12 cellular contexts compared by ENCODE assay signal in genomic region chr7:28615091-28615490, GRCh38.
A peak's percentile ranks its signal among the peaks of the same experiment; 100 is the strongest.
DNase-seq lines count a peak whose midpoint lies in the region; ATAC-seq and TF ChIP-seq lines count a peak whose summit lies in the region.
"Had no signal": no experiment of that assay in that cellular context is flagged by ENCODE, and none has a peak within 500 bp of the region (broad histone marks: within the 10 kb centered on the region; RNA-seq: fewer than 3 reads in every experiment).

No MANE protein-coding gene starts in this region.

- intact Hi-C loops in A673 (cut with micrococcal nuclease; ENCODE audit: unreplicated experiment): no loop called here
- intact Hi-C loops in PC-3 (cut with micrococcal nuclease): no loop called here
- intact Hi-C loops in activated CD4-positive, alpha-beta T cell treated with anti-CD3 and anti-CD28 coated beads, Interleukin-2, amount 10 ng/mL, durations not matched to agents 24 days and 14 days (cut with micrococcal nuclease): no loop called here

- no peak overlapping the region for H3K9ac ChIP-seq in PC-3 (ENCODE audit: low read length)
- H3K9ac ChIP-seq: BLaER1 had no signal

- H3K27me3 ChIP-seq in A673 (replicated peaks; ENCODE audit: insufficient read depth, low read depth, low read length, poor library complexity) (no peaks in the 10 kb centered on the region), PC-3 (ENCODE audit: low read length) (no peaks in the 10 kb centered on the region), iPS DF 6.9 (ENCODE audit: control insufficient read depth, insufficient read depth, low read length) (no peaks in the 10 kb centered on the region)
- H3K27me3 ChIP-seq: BLaER1, uterus had no signal

- H3K27me3 Mint-ChIP-seq in activated CD4-positive, alpha-beta T cell treated with anti-CD3 and anti-CD28 coated beads, Interleukin-2, amount 10 ng/mL, durations not matched to agents 24 days and 14 days: no peaks in the 10 kb centered on the region
- H3K27me3 Mint-ChIP-seq: activated CD4-positive, alpha-beta memory T cell treated with anti-CD3 and anti-CD28 coated beads, Interleukin-2, amount 10 ng/mL, durations not matched to agents 7 days and 5 days had no signal

- H3K79me2 ChIP-seq in PC-3 (ENCODE audit: low read length): no peaks in the 10 kb centered on the region

- no peak overlapping the region for H2AFZ ChIP-seq in PC-3 (ENCODE audit: low read length)

- ATAC-seq in PC-3 (no peak), GM19395 (IDR thresholded peaks at IDR 0.05; ENCODE audit: unreplicated experiment) (no peak)

- TF ChIP-seq CTCF in A673 (conservative IDR thresholded peaks at IDR 0.05; ENCODE audit: low read depth, low read length) (peak; percentile 31; the same call in 1 of the 2 replicates), GM12874 (IDR thresholded peaks at IDR 0.05; ENCODE audit: insufficient read depth, low read depth, low read length) (peak; percentile 24; the same call in 1 of the 2 replicates), PC-3 (conservative IDR thresholded peaks at IDR 0.05; ENCODE audit: low read depth, low read length) (peak; percentile 47)

- H3K4me3 ChIP-seq in A673 (ENCODE audit: low read depth, low read length, poor library complexity, severe bottlenecking): no peak overlapping the region
- no peak overlapping the region for H3K4me3 ChIP-seq in PC-3 (ENCODE audit: low read length)
- no peak overlapping the region for H3K4me3 ChIP-seq in iPS DF 6.9 (ENCODE audit: low read length)
- H3K4me3 ChIP-seq: adrenal gland, BLaER1, uterus had no signal

- no peak overlapping the region for H3K4me3 Mint-ChIP-seq in activated CD4-positive, alpha-beta T cell treated with anti-CD3 and anti-CD28 coated beads, Interleukin-2, amount 10 ng/mL, durations not matched to agents 24 days and 14 days
- H3K4me3 Mint-ChIP-seq: activated CD4-positive, alpha-beta memory T cell treated with anti-CD3 and anti-CD28 coated beads, Interleukin-2, amount 10 ng/mL, durations not matched to agents 7 days and 5 days had no signal

- H3K4me2 ChIP-seq in PC-3 (ENCODE audit: low read length): no peak overlapping the region
- H3K4me2 ChIP-seq: BLaER1 had no signal

- H3K4me1 ChIP-seq in A673 (ENCODE audit: insufficient read depth, low read length, poor library complexity, severe bottlenecking): no peaks in the 10 kb centered on the region
- H3K4me1 ChIP-seq in PC-3 (ENCODE audit: insufficient read depth, low read length): peaks cover 26% of the 10 kb centered on the region
- no peaks in the 10 kb centered on the region for H3K4me1 ChIP-seq in iPS DF 6.9 (ENCODE audit: control insufficient read depth, insufficient read depth, low read length)
- H3K4me1 ChIP-seq: adrenal gland, uterus had no signal

- H3K36me3 ChIP-seq in A673 (ENCODE audit: insufficient read depth, low read length, poor library complexity, severe bottlenecking) (no peaks in the 10 kb centered on the region), PC-3 (ENCODE audit: low read depth, low read length) (no peaks in the 10 kb centered on the region), iPS DF 6.9 (ENCODE audit: control insufficient read depth, insufficient read depth, low read length) (no peaks in the 10 kb centered on the region)
- H3K36me3 ChIP-seq: adrenal gland, BLaER1, uterus had no signal

- no peaks in the 10 kb centered on the region for H3K9me2 ChIP-seq in PC-3 (replicated peaks; ENCODE audit: low read length)

- POLR2A ChIA-PET in A673 (lab: Charles Lee; ENCODE audit: low non-redundant PET): no interaction called here
- POLR2A ChIA-PET in PC-3 (lab: Charles Lee; ENCODE audit: unreplicated experiment): no interaction called here

- H3K9me3 ChIP-seq in A673 (ENCODE audit: low read depth, low read length, poor library complexity, severe bottlenecking): no peaks in the 10 kb centered on the region
- H3K9me3 ChIP-seq in PC-3 (ENCODE audit: low read length): no peaks in the 10 kb centered on the region
- H3K9me3 ChIP-seq in iPS DF 6.9 (ENCODE audit: control insufficient read depth, insufficient read depth, low read length): no peaks in the 10 kb centered on the region
- H3K9me3 ChIP-seq: adrenal gland, uterus had no signal

- no peaks in the 10 kb centered on the region for H3F3A ChIP-seq in PC-3 (ENCODE audit: low read length, unreplicated experiment)

- WGBS in iPS DF 6.9 (ENCODE audit: insufficient coverage, insufficient read length): no CpG with 5 or more reads among the region's 4 CpGs

- H3K36me3 Mint-ChIP-seq in activated CD4-positive, alpha-beta T cell treated with anti-CD3 and anti-CD28 coated beads, Interleukin-2, amount 10 ng/mL, durations not matched to agents 24 days and 14 days (ENCODE audit: low read depth): no peaks in the 10 kb centered on the region

- CTCF ChIA-PET in A673 (lab: Charles Lee): no interaction called here
- CTCF ChIA-PET in PC-3 (lab: Charles Lee): interaction anchor here (0.5 to 1.0 kb wide), 6 partner anchors 12 to 307 kb away, joined by 3 to 4 read pairs (median 4); no protein-coding TSS in a partner anchor

- H3K27ac ChIP-seq in A673 (ENCODE audit: low read depth, low read length, poor library complexity, severe bottlenecking): no peak overlapping the region
- no peak overlapping the region for H3K27ac ChIP-seq in PC-3 (ENCODE audit: low read length)
- H3K27ac ChIP-seq in iPS DF 6.9 (ENCODE audit: low read length): no peak overlapping the region
- H3K27ac ChIP-seq: adrenal gland, BLaER1, uterus had no signal

- BruUV-seq in A673 (replicated peaks; lab: Mats Ljungman, UMichigan) (no TSS peak), PC-3 (replicated peaks; lab: Mats Ljungman, UMichigan) (no TSS peak)

- in situ Hi-C loops in KBM-7 (cut with MboI; ENCODE audit: low pct_unique_long_range_greater_than_20kb, low sequenced_read_pairs): no loop called here

- DNase-seq in A673 (ENCODE audit: low spot score) (peak; percentile 14), PC-3 (peak; percentile 23), iPS DF 6.9 (ENCODE audit: low read depth, low spot score) (peak; percentile 29), KBM-7 (no peak), SKM-1 (lab: John Stamatoyannopoulos, UW; ENCODE audit: unreplicated experiment) (no peak)
- no peak for DNase-seq in activated CD4-positive, alpha-beta T cell treated with anti-CD3 and anti-CD28 coated beads, Interleukin-2, amount 10 ng/mL, durations not matched to agents 24 days and 14 days
- DNase-seq: activated CD4-positive, alpha-beta memory T cell treated with anti-CD3 and anti-CD28 coated beads, Interleukin-2, amount 10 ng/mL, durations not matched to agents 7 days and 5 days; adrenal gland; uterus had no signal

- no peak overlapping the region for H3K27ac Mint-ChIP-seq in activated CD4-positive, alpha-beta T cell treated with anti-CD3 and anti-CD28 coated beads, Interleukin-2, amount 10 ng/mL, durations not matched to agents 24 days and 14 days
- H3K27ac Mint-ChIP-seq: activated CD4-positive, alpha-beta memory T cell treated with anti-CD3 and anti-CD28 coated beads, Interleukin-2, amount 10 ng/mL, durations not matched to agents 7 days and 5 days had no signal

- H4K20me1 ChIP-seq in PC-3 (ENCODE audit: low read length): no peaks in the 10 kb centered on the region
- H4K20me1 ChIP-seq: BLaER1 had no signal

- no peaks in the 10 kb centered on the region for H3K4me1 Mint-ChIP-seq in activated CD4-positive, alpha-beta T cell treated with anti-CD3 and anti-CD28 coated beads, Interleukin-2, amount 10 ng/mL, durations not matched to agents 24 days and 14 days
- H3K4me1 Mint-ChIP-seq: activated CD4-positive, alpha-beta memory T cell treated with anti-CD3 and anti-CD28 coated beads, Interleukin-2, amount 10 ng/mL, durations not matched to agents 7 days and 5 days had no signal

- H3K9me3 Mint-ChIP-seq in activated CD4-positive, alpha-beta T cell treated with anti-CD3 and anti-CD28 coated beads, Interleukin-2, amount 10 ng/mL, durations not matched to agents 24 days and 14 days: no peaks in the 10 kb centered on the region
- H3K9me3 Mint-ChIP-seq: activated CD4-positive, alpha-beta memory T cell treated with anti-CD3 and anti-CD28 coated beads, Interleukin-2, amount 10 ng/mL, durations not matched to agents 7 days and 5 days had no signal

Comparison
In these comparisons a context has a peak if more than half of its experiments do, and no peak if none do; other contexts are left out.
1. DNase-seq: peak in A673 (single experiment), PC-3 (single experiment) and iPS DF 6.9 (single experiment); none in KBM-7 (single experiment), activated CD4-positive, alpha-beta T cell treated with anti-CD3 and anti-CD28 coated beads, Interleukin-2, amount 10 ng/mL, durations not matched to agents 24 days and 14 days (single experiment) and SKM-1 (single experiment).
2. Peak in every context shown above with its lines, with median percentiles within 50 percentile points of each other: CTCF ChIP-seq.